8 cellular contexts compared by ENCODE assay signal in genomic region chr4:109803924-109804571, GRCh38. TPM values are rescaled to one million over a fixed set of nuclear protein-coding genes. Genes with fewer than 3 reads are reported as not detected.
DNase-seq lines count a peak whose midpoint lies in the region; ATAC-seq and TF ChIP-seq lines count a peak whose summit lies in the region.

No MANE protein-coding gene starts in this region.

- peak; percentile 69 for ATAC-seq in left lung

- TF ChIP-seq CTCF in cardiac muscle cell (IDR thresholded peaks at IDR 0.05; ENCODE audit: low read depth, low read length) = peak; percentile 31
- peak; percentile 49 for TF ChIP-seq CTCF in astrocyte of the cerebellum (IDR thresholded peaks at IDR 0.05; ENCODE audit: low read depth, low read length, missing control alignments)
- TF ChIP-seq CTCF in left lung (IDR thresholded peaks at IDR 0.05) = peak in 1 of 2 donors; percentile 25
- peak in 1 of 4 experiments; percentile 9 for TF ChIP-seq CTCF in sigmoid colon (IDR thresholded peaks at IDR 0.05)

- in situ Hi-C loops in astrocyte of the cerebellum (cut with HindIII; ENCODE audit: low sequenced_read_pairs) = no loop called here

- H3K4me1 ChIP-seq in cardiac muscle cell (ENCODE audit: low read depth) = no peaks in the 10 kb centered on the region
- H3K4me1 ChIP-seq in left lung = peaks cover 0 to 9% of the 10 kb centered on the region in 2 donors
- H3K4me1 ChIP-seq in sigmoid colon = no peaks in the 10 kb centered on the region

- TF ChIP-seq POLR2A in sigmoid colon (IDR thresholded peaks at IDR 0.05) = no peak

- H3K4me3 ChIP-seq in cardiac muscle cell (no peak overlapping the region), H7 (ENCODE audit: insufficient read depth, low read depth, low read length) (no peak overlapping the region), astrocyte of the cerebellum (ENCODE audit: low read depth, low read length) (no peak overlapping the region), left lung (no peak overlapping the region), sigmoid colon (no peak overlapping the region)

- intact Hi-C loops in cardiac septum (cut with DNase I) (loop anchor here (5.0 kb wide), 1 partner anchor 72 kb away; the partner anchor contains the start of gene PLA2G12A), left lung (cut with DNase I) (no loop called here), sigmoid colon (cut with DNase I) (no loop called here)

- WGBS in sigmoid colon, 2 donors = 18 to 44% methylated on average over 4 of the region's 4 CpGs

- no peaks in the 10 kb centered on the region for H3K27me3 ChIP-seq in cardiac muscle cell
- no peaks in the 10 kb centered on the region for H3K27me3 ChIP-seq in H7 (ENCODE audit: control insufficient read depth, insufficient read depth, low read length)
- H3K27me3 ChIP-seq in left lung = no peaks in the 10 kb centered on the region
- no peaks in the 10 kb centered on the region for H3K27me3 ChIP-seq in sigmoid colon

- H3K36me3 ChIP-seq in cardiac muscle cell (no peaks in the 10 kb centered on the region), H7 (replicated peaks; ENCODE audit: control insufficient read depth, insufficient read depth, low read length) (no peaks in the 10 kb centered on the region), left lung (no peaks in the 10 kb centered on the region), sigmoid colon (no peaks in the 10 kb centered on the region)

- H3K27ac ChIP-seq in cardiac muscle cell (no peak overlapping the region), left lung (no peak overlapping the region), sigmoid colon (no peak overlapping the region)

- DNase-seq in cardiac muscle cell (ENCODE audit: low read depth in 1 of 2, low spot score in 1 of 2) = peak; percentile 23 to 68
- DNase-seq in cardiac septum (ENCODE audit: low spot score) = no peak
- peak; percentile 43 for DNase-seq in H7
- peak in 2 of 3 experiments; percentile 52 to 82 for DNase-seq in NCI-H1417 (lab: John Stamatoyannopoulos, UW)
- no peak for DNase-seq in astrocyte of the cerebellum (ENCODE audit: low read depth)
- no peak for DNase-seq in left lung
- no peak for DNase-seq in 8988T
- no peak for DNase-seq in sigmoid colon

- H3K9me3 ChIP-seq in cardiac muscle cell (ENCODE audit: low read depth) = no peaks in the 10 kb centered on the region
- no peaks in the 10 kb centered on the region for H3K9me3 ChIP-seq in left lung
- H3K9me3 ChIP-seq in sigmoid colon = no peaks in the 10 kb centered on the region

- TF ChIP-seq EP300 in sigmoid colon (IDR thresholded peaks at IDR 0.05) = no peak

RNA-seq across cellular contexts. Expression of gene CFI, which starts 2.2 kb away (rescaled TPM):
- total RNA-seq in cardiac muscle cell (2.1 and 3.2 TPM in 2 replicates), cardiac septum (10.8 TPM), left lung (100 to 1,000 TPM in 1 of 2 donors, 10 to 100 TPM in 1; 66.8 to 115 TPM), sigmoid colon (10 to 100 TPM in 2 of 4 donors, 1 to 10 TPM in 2; 4.3 to 14.4 (median 9.0) TPM)
- polyA plus RNA-seq in cardiac muscle cell (2.6 and 5.2 TPM in 2 replicates), sigmoid colon (1 to 10 TPM; 1.2 to 8.7 (median 1.2) TPM)
- total RNA-seq in H7 (2014; rRNA removed; shearing (Covaris generic)) = not detected in 2 replicates

RNA-seq across cellular contexts. Expression of gene GAR1, which starts 11.5 kb away (rescaled TPM):
- 11.9 and 13.4 TPM in 2 replicates for total RNA-seq in cardiac muscle cell
- 29.2 and 37.4 TPM in 2 replicates for polyA plus RNA-seq in cardiac muscle cell
- 7.9 TPM for total RNA-seq in cardiac septum
- total RNA-seq in H7 (2014; rRNA removed; shearing (Covaris generic)) = 9.7 and 12.7 TPM in 2 replicates
- 10 to 100 TPM; 11.2 to 15.3 TPM for total RNA-seq in left lung
- total RNA-seq in sigmoid colon = 1 to 10 TPM; 4.4 to 8.6 (median 5.4) TPM
- polyA plus RNA-seq in sigmoid colon = 10 to 100 TPM; 21.3 to 37.4 (median 27.0) TPM

RNA-seq across cellular contexts. Expression of gene RRH, which starts 23.7 kb away (rescaled TPM):
- total RNA-seq in cardiac muscle cell = not detected in 2 replicates
- 0.15 TPM in 2 replicates for polyA plus RNA-seq in cardiac muscle cell
- 0.22 TPM for total RNA-seq in cardiac septum
- not detected in 2 replicates for total RNA-seq in H7 (2014; rRNA removed; shearing (Covaris generic))
- under 1 TPM; 0.23 to 0.24 TPM for total RNA-seq in left lung
- total RNA-seq in sigmoid colon = not detected
- polyA plus RNA-seq in sigmoid colon = not detected

RNA-seq across cellular contexts. Expression of gene LRIT3, which starts 43.9 kb away (rescaled TPM):
- 0.11 and 0.15 TPM in 2 replicates for total RNA-seq in cardiac muscle cell
- 0.12 TPM in 1 of 2 replicates, not detected in the other for polyA plus RNA-seq in cardiac muscle cell
- not detected for total RNA-seq in cardiac septum
- total RNA-seq in H7 (2014; rRNA removed; shearing (Covaris generic)) = 0.07 and 0.14 TPM in 2 replicates
- under 1 TPM; 0.12 to 0.18 TPM for total RNA-seq in left lung
- under 1 TPM in 3 of 4 donors, not detected in 1; 0.28 to 0.41 (median 0.33) TPM for total RNA-seq in sigmoid colon
- under 1 TPM in 1 of 3 donors, not detected in 2; 0.10 TPM for polyA plus RNA-seq in sigmoid colon

Comparison
In these comparisons a context has a peak if more than half of its experiments do, and no peak if none do; other contexts are left out.
1. DNase-seq: peak in cardiac muscle cell (2 of 2), H7 (single experiment) and NCI-H1417 (2 of 3); none in cardiac septum (single experiment), astrocyte of the cerebellum (single experiment), left lung (0 of 2), 8988T (single experiment) and sigmoid colon (single experiment).